9 cellular contexts compared by ENCODE assay signal in genomic region chr10:70458329-70459060, GRCh38. TPM values are rescaled to one million over a fixed set of nuclear protein-coding genes. Genes with fewer than 3 reads are reported as not detected.
DNase-seq lines count a peak whose midpoint lies in the region; ATAC-seq, FAIRE-seq and TF ChIP-seq lines count a peak whose summit lies in the region.
"Had no signal": no experiment of that assay in that cellular context is flagged by ENCODE, and none has a peak within 500 bp of the region (broad histone marks: within the 10 kb centered on the region; RNA-seq: fewer than 3 reads in every experiment).

No MANE protein-coding gene starts in this region.

- no peak overlapping the region for H3K27ac Mint-ChIP-seq in activated CD8-positive, alpha-beta T cell treated with anti-CD3 and anti-CD28 coated beads for 36 hours
- H3K27ac Mint-ChIP-seq in natural killer cell: no peak overlapping the region

- peak; percentile 78 for ATAC-seq in activated CD8-positive, alpha-beta T cell treated with anti-CD3 and anti-CD28 coated beads for 36 hours
- peak in 2 of 3 donors; percentile 64 to 83 for ATAC-seq in natural killer cell

- peak overlapping the region; percentile 59 for H3K4me2 ChIP-seq in fibroblast of lung (ENCODE audit: extremely low read depth, insufficient read depth, low read length)

- DNase-seq in HT-29 (ENCODE audit: low spot score) (peak; percentile 60), fibroblast of lung (ENCODE audit: low read depth in 2 of 2) (peak; percentile 73 to 82), natural killer cell (peak; percentile 25), GM19239 (ENCODE audit: insufficient read length, low spot score) (no peak), cortex of kidney (lab: John Stamatoyannopoulos, UW) (no peak), OCI-M1 (lab: John Stamatoyannopoulos, UW) (no peak)
- peak; percentile 72 for DNase-seq in activated CD8-positive, alpha-beta T cell treated with anti-CD3 and anti-CD28 coated beads for 36 hours

- CTCF ChIA-PET in activated CD8-positive, alpha-beta T cell treated with anti-CD3 and anti-CD28 coated beads for 36 hours (lab: Charles Lee): interaction anchor here (0.6 kb wide), 1 partner anchor 8 kb away, joined by 3 read pairs; no protein-coding TSS in a partner anchor

- H4K20me1 ChIP-seq in fibroblast of lung (ENCODE audit: control insufficient read depth, extremely low read depth, insufficient read depth, low read length): no peaks in the 10 kb centered on the region

- peak overlapping the region; percentile 42 for H3K4me3 Mint-ChIP-seq in activated CD8-positive, alpha-beta T cell treated with anti-CD3 and anti-CD28 coated beads for 36 hours
- H3K4me3 Mint-ChIP-seq in natural killer cell: no peak overlapping the region

- H3K9me3 Mint-ChIP-seq in activated CD8-positive, alpha-beta T cell treated with anti-CD3 and anti-CD28 coated beads for 36 hours: no peaks in the 10 kb centered on the region
- H3K9me3 Mint-ChIP-seq in natural killer cell: no peaks in the 10 kb centered on the region

- H3K79me2 ChIP-seq in fibroblast of lung (ENCODE audit: control insufficient read depth, insufficient read depth, low read length): no peaks in the 10 kb centered on the region

- H3K4me1 Mint-ChIP-seq in activated CD8-positive, alpha-beta T cell treated with anti-CD3 and anti-CD28 coated beads for 36 hours (ENCODE audit: low read depth): peaks cover 4% of the 10 kb centered on the region
- H3K4me1 Mint-ChIP-seq in natural killer cell: no peaks in the 10 kb centered on the region

- POLR2A ChIA-PET in activated CD8-positive, alpha-beta T cell treated with anti-CD3 and anti-CD28 coated beads for 36 hours (lab: Charles Lee): no interaction called here

- FAIRE-seq in GM19239 (lab: Jason Lieb, UNC): no peak

- no peaks in the 10 kb centered on the region for H3K36me3 Mint-ChIP-seq in activated CD8-positive, alpha-beta T cell treated with anti-CD3 and anti-CD28 coated beads for 36 hours (ENCODE audit: low read depth)
- no peaks in the 10 kb centered on the region for H3K36me3 Mint-ChIP-seq in natural killer cell

- intact Hi-C loops in activated CD8-positive, alpha-beta T cell treated with anti-CD3 and anti-CD28 coated beads for 36 hours (cut with micrococcal nuclease): no loop called here
- intact Hi-C loops in natural killer cell (cut with micrococcal nuclease): no loop called here

- H3K4me3 ChIP-seq in fibroblast of lung (replicated peaks in 1 of 4; ENCODE audit: control extremely low read depth in 1 of 4, insufficient read depth in 1 of 4, low read depth in 3 of 4, low read length in 4 of 4) (peak overlapping the region in 1 of 4 experiments; percentile 22), subcutaneous abdominal adipose tissue (ENCODE audit: low read depth in 1 of 5, low read length in 5 of 5) (peak overlapping the region in 4 of 5 donors; percentile 42 to 51 (median 44))
- H3K4me3 ChIP-seq: SK-N-MC had no signal

- TF ChIP-seq CTCF in activated CD8-positive, alpha-beta T cell treated with anti-CD3 and anti-CD28 coated beads for 36 hours (IDR thresholded peaks at IDR 0.05): no peak
- no peak for TF ChIP-seq CTCF in fibroblast of lung (conservative IDR thresholded peaks at IDR 0.05 in 1 of 2, IDR thresholded peaks at IDR 0.05 in 1 of 2; ENCODE audit: low read depth in 1 of 2, low read length in 2 of 2)
- no peak for TF ChIP-seq CTCF in natural killer cell (IDR thresholded peaks at IDR 0.05)

- H3K36me3 ChIP-seq in fibroblast of lung (ENCODE audit: control insufficient read depth, insufficient read depth, low read length) (no peaks in the 10 kb centered on the region), subcutaneous abdominal adipose tissue (ENCODE audit: control insufficient read depth in 5 of 5, insufficient read depth in 5 of 5, low read length in 5 of 5) (no peaks in the 10 kb centered on the region)

- H2AFZ ChIP-seq in fibroblast of lung (ENCODE audit: low read length): no peak overlapping the region

- H3K9ac ChIP-seq in fibroblast of lung (ENCODE audit: insufficient read depth, low read length) (peak overlapping the region; percentile 30), subcutaneous abdominal adipose tissue (ENCODE audit: low read length in 5 of 5) (peak overlapping the region in 3 of 5 donors; percentile 30 to 62 (median 46))

- no peak overlapping the region for H3K27ac ChIP-seq in fibroblast of lung (ENCODE audit: insufficient read depth, low read length)
- no peak overlapping the region for H3K27ac ChIP-seq in subcutaneous abdominal adipose tissue (ENCODE audit: low read depth, low read length)
- H3K27ac ChIP-seq: SK-N-MC had no signal

- peaks cover 36% of the 10 kb centered on the region for H3K27me3 Mint-ChIP-seq in activated CD8-positive, alpha-beta T cell treated with anti-CD3 and anti-CD28 coated beads for 36 hours
- peaks cover 29 to 35% of the 10 kb centered on the region in 2 donors for H3K27me3 Mint-ChIP-seq in natural killer cell (ENCODE audit: low read depth in 2 of 2)

- H3K4me1 ChIP-seq in fibroblast of lung (ENCODE audit: control insufficient read depth, extremely low read depth, insufficient read depth, low read length): peaks cover 2% of the 10 kb centered on the region
- H3K4me1 ChIP-seq in subcutaneous abdominal adipose tissue (ENCODE audit: control insufficient read depth in 5 of 5, insufficient read depth in 5 of 5, low read length in 5 of 5): peaks cover 2 to 43% (median 41%) of the 10 kb centered on the region in 5 donors

- H3K9me3 ChIP-seq in fibroblast of lung (ENCODE audit: control insufficient read depth, insufficient read depth, low read depth, low read length) (no peaks in the 10 kb centered on the region), subcutaneous abdominal adipose tissue (ENCODE audit: control insufficient read depth in 5 of 5, low read length in 5 of 5) (no peaks in the 10 kb centered on the region)

- H3K27me3 ChIP-seq in fibroblast of lung (ENCODE audit: control insufficient read depth, insufficient read depth, low read length) (no peaks in the 10 kb centered on the region), subcutaneous abdominal adipose tissue (ENCODE audit: control insufficient read depth in 5 of 5, insufficient read depth in 4 of 5, low read length in 5 of 5) (peaks cover 0 to 2% (median 0%) of the 10 kb centered on the region in 5 donors)

RNA-seq across cellular contexts. Expression of gene NODAL, which starts 17.0 kb away (rescaled TPM):
- not detected in 2 replicates for total RNA-seq in HT-29 (2014; rRNA removed; shearing (Covaris generic))
- not detected for total RNA-seq in activated CD8-positive, alpha-beta T cell treated with anti-CD3 and anti-CD28 coated beads for 36 hours
- total RNA-seq in fibroblast of lung (not detected in 2 replicates), natural killer cell (not detected)
- not detected in 2 replicates for polyA plus RNA-seq in fibroblast of lung
- not detected in 2 replicates for polyA plus RNA-seq in fibroblast of lung (2012)
- polyA minus RNA-seq in fibroblast of lung (ENCODE audit: low replicate concordance): not detected in 2 replicates

RNA-seq across cellular contexts. Expression of gene PALD1, which starts 20.1 kb away (rescaled TPM):
- 23.9 and 25.5 TPM in 2 replicates for total RNA-seq in HT-29 (2014; rRNA removed; shearing (Covaris generic))
- 1 to 10 TPM; 6.6 to 6.8 TPM for total RNA-seq in activated CD8-positive, alpha-beta T cell treated with anti-CD3 and anti-CD28 coated beads for 36 hours
- total RNA-seq in fibroblast of lung: 0.26 and 0.33 TPM in 2 replicates
- polyA plus RNA-seq in fibroblast of lung: 0.09 and 0.41 TPM in 2 replicates
- 0.16 and 0.62 TPM in 2 replicates for polyA plus RNA-seq in fibroblast of lung (2012)
- 1.9 TPM in 1 of 2 replicates, not detected in the other for polyA minus RNA-seq in fibroblast of lung (ENCODE audit: low replicate concordance)
- under 1 TPM in 1 of 3 donors, not detected in 2; 0.21 TPM for total RNA-seq in natural killer cell

RNA-seq across cellular contexts. Expression of gene EIF4EBP2, which starts 54.5 kb away (rescaled TPM):
- total RNA-seq in HT-29 (2014; rRNA removed; shearing (Covaris generic)): 15.8 and 17.7 TPM in 2 replicates
- total RNA-seq in activated CD8-positive, alpha-beta T cell treated with anti-CD3 and anti-CD28 coated beads for 36 hours: 10 to 100 TPM; 23.5 to 24.0 TPM
- total RNA-seq in fibroblast of lung (18.0 and 21.8 TPM in 2 replicates), natural killer cell (10 to 100 TPM; 60.6 to 71.6 (median 71.1) TPM)
- 41.5 and 44.9 TPM in 2 replicates for polyA plus RNA-seq in fibroblast of lung
- 25.9 and 30.3 TPM in 2 replicates for polyA plus RNA-seq in fibroblast of lung (2012)
- polyA minus RNA-seq in fibroblast of lung (ENCODE audit: low replicate concordance): 25.6 and 26.2 TPM in 2 replicates

Comparison
In these comparisons a context has a peak if more than half of its experiments do, and no peak if none do; other contexts are left out.
1. DNase-seq: peak in HT-29 (single experiment), activated CD8-positive, alpha-beta T cell treated with anti-CD3 and anti-CD28 coated beads for 36 hours (single experiment), fibroblast of lung (2 of 2) and natural killer cell (single experiment); none in GM19239 (single experiment), cortex of kidney (single experiment) and OCI-M1 (single experiment).